Comparison of ENCODE assay signal across 9 cellular contexts in the genomic region with DNA sequence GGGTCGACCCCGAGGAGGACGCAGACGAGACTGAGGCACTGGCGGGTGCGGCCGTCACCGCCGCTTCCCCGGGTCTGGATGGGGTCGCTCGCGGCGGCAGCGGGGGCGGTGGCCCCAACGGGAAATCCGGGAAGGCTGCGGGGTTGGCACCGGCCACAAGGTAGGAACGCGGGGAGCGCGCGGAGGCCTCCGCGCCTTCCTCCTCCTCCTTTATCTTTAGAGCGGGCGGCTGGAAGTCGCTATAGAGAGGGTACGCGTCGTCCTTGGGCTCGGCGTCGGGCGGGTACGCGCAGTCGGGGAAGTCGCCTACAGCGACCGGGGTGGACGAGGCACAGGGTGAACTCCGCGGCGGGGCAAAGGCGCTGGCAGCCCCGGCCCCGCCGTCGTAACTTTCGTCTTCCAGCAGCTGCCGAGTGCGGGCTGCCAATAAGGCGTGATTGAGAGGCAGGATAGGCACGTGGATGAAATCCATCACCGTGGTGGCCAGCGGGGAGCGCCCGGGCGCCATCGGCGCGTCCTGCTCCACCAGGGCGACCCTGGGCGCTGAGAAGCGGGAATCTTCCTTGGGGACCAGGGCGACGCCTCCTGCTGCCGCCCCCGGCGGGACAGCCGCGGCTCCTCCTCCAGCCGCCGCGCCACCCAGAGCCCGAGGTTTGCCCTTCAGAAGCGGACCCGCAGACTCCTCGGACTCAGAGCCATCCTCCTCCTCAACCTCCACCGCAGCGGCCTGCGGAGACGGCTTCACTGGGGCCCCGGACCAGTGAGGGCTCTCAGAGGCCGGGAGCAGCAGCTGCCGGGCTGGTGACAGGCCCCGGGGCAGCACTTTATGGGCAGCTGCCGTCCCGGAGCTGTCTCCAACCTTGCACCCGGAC. TPM values are rescaled to one million over a fixed set of nuclear protein-coding genes. Genes with fewer than 3 reads are reported as not detected.
DNase-seq lines count a peak whose midpoint lies in the region; ATAC-seq and TF ChIP-seq lines count a peak whose summit lies in the region.
"Had no signal": no experiment of that assay in that cellular context is flagged by ENCODE, and none has a peak within 500 bp of the region (broad histone marks: within the 10 kb centered on the region; RNA-seq: fewer than 3 reads in every experiment).

No MANE protein-coding gene starts in this region.

- WGBS in heart right ventricle, 2 donors, result 0 to 1% methylated on average over 93 of the region's 93 CpGs

- H3K4me1 ChIP-seq in heart right ventricle (peaks cover 0 to 38% (median 10%) of the 10 kb centered on the region in 9 donors), rectal smooth muscle tissue (ENCODE audit: control insufficient read depth, insufficient read depth, low read length) (no peaks in the 10 kb centered on the region)

- intact Hi-C loops in heart right ventricle (cut with DNase I), result loop anchor here in 5 of 10 donors (5.0 to 10.0 kb wide), 7 partner anchors 63 to 153 kb away; no protein-coding TSS in a partner anchor

- H3K27ac ChIP-seq in SK-N-MC (no peak overlapping the region), heart right ventricle (peak overlapping the region; percentile 68 to 89 (median 86)), rectal smooth muscle tissue (ENCODE audit: low read depth, low read length) (peak overlapping the region; percentile 80)

- H3K4me3 ChIP-seq in SK-N-MC, result peak overlapping the region; percentile 49
- H3K4me3 ChIP-seq in heart right ventricle, result peak overlapping the region; percentile 23 to 83 (median 76)
- peak overlapping the region; percentile 71 for H3K4me3 ChIP-seq in rectal smooth muscle tissue (ENCODE audit: low read length)

- no peaks in the 10 kb centered on the region for H3K9me3 ChIP-seq in SK-N-MC (ENCODE audit: low read depth, low read length)
- H3K9me3 ChIP-seq in heart right ventricle, result no peaks in the 10 kb centered on the region

- POLR2A ChIA-PET in GM10248 (lab: Yijun Ruan, JAX), result no interaction called here

- H3K36me3 ChIP-seq in SK-N-MC (ENCODE audit: insufficient read depth, low read length) (no peaks in the 10 kb centered on the region), heart right ventricle (no peaks in the 10 kb centered on the region), rectal smooth muscle tissue (ENCODE audit: control insufficient read depth, insufficient read depth, low read length) (no peaks in the 10 kb centered on the region)

- H3K9ac ChIP-seq in SK-N-MC (ENCODE audit: insufficient read length) (no peak overlapping the region), rectal smooth muscle tissue (ENCODE audit: low read length) (peak overlapping the region; percentile 7)

- ATAC-seq in heart right ventricle (peak; percentile 37 to 79 (median 60)), HG03460 (IDR thresholded peaks at IDR 0.05; ENCODE audit: unreplicated experiment) (no peak)
- ATAC-seq in activated CD4-positive, CD25-positive, alpha-beta regulatory T cell treated with anti-CD3 and anti-CD28 coated beads, Interleukin-2, amount 50 U/mL, for 24 hours, result no peak
- ATAC-seq: PC-3 had no signal

- DNase-seq in GM10248 (ENCODE audit: extremely low spot score) (peak; percentile 13), SK-N-MC (ENCODE audit: low read depth, low spot score) (no peak), heart right ventricle (peak; percentile 23 to 50), midbrain (lab: John Stamatoyannopoulos, UW) (no peak), T-helper 1 cell (no peak)
- DNase-seq: PC-3 had no signal

- CTCF ChIA-PET in GM10248 (lab: Yijun Ruan, JAX), result no interaction called here

- H3K27me3 ChIP-seq in heart right ventricle, result peaks cover 0 to 60% (median 16%) of the 10 kb centered on the region in 7 donors
- H3K27me3 ChIP-seq in rectal smooth muscle tissue (ENCODE audit: control insufficient read depth, insufficient read depth, low read length), result peaks cover 6% of the 10 kb centered on the region

- TF ChIP-seq CTCF in GM10248 (IDR thresholded peaks at IDR 0.05; ENCODE audit: control extremely low read depth, extremely low read depth, low read depth, missing control alignments) (no peak), heart right ventricle (IDR thresholded peaks at IDR 0.05) (peak in 2 of 9 donors; percentile 20 to 23)

RNA-seq across cellular contexts. Expression of a gene that starts 1.7 kb away (rescaled TPM):
- 10 to 100 TPM in 6 of 10 donors, 1 to 10 TPM in 4; 6.9 to 16.3 (median 10.9) TPM for total RNA-seq in heart right ventricle
- polyA plus RNA-seq in heart right ventricle, result 1 to 10 TPM; 1.1 to 1.2 TPM
- total RNA-seq: PC-3 had no signal

Comparison
In these comparisons a context has a peak if more than half of its experiments do, and no peak if none do; other contexts are left out.
1. DNase-seq: peak in GM10248 (single experiment) and heart right ventricle (2 of 2); none in SK-N-MC (single experiment), midbrain (single experiment) and T-helper 1 cell (0 of 5).
2. ATAC-seq: peak in heart right ventricle (8 of 8); none in HG03460 (single experiment) and activated CD4-positive, CD25-positive, alpha-beta regulatory T cell treated with anti-CD3 and anti-CD28 coated beads, Interleukin-2, amount 50 U/mL, for 24 hours (0 of 2).
3. Peak in every context shown above with its lines, with median percentiles within 50 percentile points of each other: H3K4me3 ChIP-seq.